ENCODE assay signal across 8 cellular contexts in the genomic region with DNA sequence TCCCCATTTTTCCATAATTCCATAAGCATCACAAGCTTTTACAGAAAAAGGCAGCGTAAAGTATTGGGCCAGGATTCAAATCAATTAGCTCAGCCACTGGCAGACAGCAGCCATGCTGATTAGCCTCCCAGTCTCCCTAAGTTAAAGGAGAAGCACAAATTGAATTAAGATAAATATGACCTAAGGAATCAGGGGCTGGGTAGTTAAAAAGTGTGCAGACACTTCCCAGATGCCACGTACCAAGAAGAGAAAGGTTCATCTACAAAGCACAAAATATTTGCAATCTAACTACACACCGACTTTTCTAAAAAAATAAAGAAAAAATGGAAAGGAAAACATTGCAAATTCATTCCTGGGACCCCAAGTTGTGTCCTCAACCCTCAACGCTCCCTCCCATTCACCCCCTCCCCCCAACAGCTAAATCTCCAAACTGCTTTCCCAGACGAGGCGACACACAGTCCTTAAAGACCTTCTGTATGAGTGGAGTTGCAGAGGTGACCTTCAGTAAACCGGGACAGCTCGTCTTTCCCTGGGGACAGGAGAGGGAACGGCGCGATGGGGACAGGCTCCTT. TPM values are rescaled to one million over a fixed set of nuclear protein-coding genes. Genes with fewer than 3 reads are reported as not detected.
DNase-seq lines count a peak whose midpoint lies in the region; ATAC-seq and TF ChIP-seq lines count a peak whose summit lies in the region.

No MANE protein-coding gene starts in this region.

- intact Hi-C loops in esophagus muscularis mucosa (cut with DNase I), result loop anchor here (5.0 kb wide), 5 partner anchors 64 to 169 kb away; a partner anchor contains a TSS

- peaks cover 37% of the 10 kb centered on the region for H3K36me3 ChIP-seq in SJSA1
- peaks cover 5 to 24% (median 20%) of the 10 kb centered on the region in 4 donors for H3K36me3 ChIP-seq in esophagus muscularis mucosa

- H3K27me3 ChIP-seq in SJSA1 (replicated peaks) (no peaks in the 10 kb centered on the region), esophagus muscularis mucosa (no peaks in the 10 kb centered on the region)

- ATAC-seq in GM21515 (IDR thresholded peaks at IDR 0.05; ENCODE audit: unreplicated experiment), result no peak

- H3K36me3 Mint-ChIP-seq in progenitor cell of endocrine pancreas (ENCODE audit: insufficient read depth), result peaks cover 4% of the 10 kb centered on the region

- H3K9me3 ChIP-seq in SJSA1 (replicated peaks) (no peaks in the 10 kb centered on the region; the same call in 1 of the 2 replicates), esophagus muscularis mucosa (no peaks in the 10 kb centered on the region)

- no peak for TF ChIP-seq POLR2A in esophagus muscularis mucosa (IDR thresholded peaks at IDR 0.05; ENCODE audit: low read depth)

- TF ChIP-seq CTCF in esophagus muscularis mucosa (IDR thresholded peaks at IDR 0.05) (no peak), progenitor cell of endocrine pancreas (IDR thresholded peaks at IDR 0.05; ENCODE audit: unreplicated experiment) (no peak)

- H3K4me1 Mint-ChIP-seq in progenitor cell of endocrine pancreas (ENCODE audit: low read depth), result peaks cover 24% of the 10 kb centered on the region

- H3K27ac ChIP-seq in SJSA1, result peak overlapping the region; percentile 54; the same call in 1 of the 2 replicates
- H3K27ac ChIP-seq in esophagus muscularis mucosa (replicated peaks in 1 of 4), result peak overlapping the region; percentile 91 to 99 (median 95)

- H3K27me3 Mint-ChIP-seq in progenitor cell of endocrine pancreas, result no peaks in the 10 kb centered on the region

- H3K9me3 Mint-ChIP-seq in progenitor cell of endocrine pancreas (ENCODE audit: low read depth), result no peaks in the 10 kb centered on the region

- under 1% methylated on average over 11 of the region's 11 CpGs for WGBS in esophagus muscularis mucosa

- H3K4me3 ChIP-seq in SJSA1 (peak overlapping the region; percentile 97), esophagus muscularis mucosa (peak overlapping the region; percentile 83 to 99 (median 98))

- DNase-seq in NCI-H524 (lab: John Stamatoyannopoulos, UW) (peak; percentile 22 to 45), NCI-H524 treated with DMSO at 0.1 percent for 48 hours (lab: John Stamatoyannopoulos, UW) (no peak), SJSA1 (ENCODE audit: low read depth in 1 of 2, low spot score in 2 of 2) (no peak), esophagus muscularis mucosa (ENCODE audit: extremely low spot score) (no peak), progenitor cell of endocrine pancreas (ENCODE audit: low spot score, unreplicated experiment) (no peak), NCI-H345 (lab: John Stamatoyannopoulos, UW) (no peak), GF-D8 (lab: John Stamatoyannopoulos, UW) (no peak)

- H3K4me3 Mint-ChIP-seq in progenitor cell of endocrine pancreas (ENCODE audit: low read depth), result peak overlapping the region; percentile 95

- peak overlapping the region; percentile 98 for H3K27ac Mint-ChIP-seq in progenitor cell of endocrine pancreas

- no peaks in the 10 kb centered on the region; the same call in 1 of the 2 replicates for H3K4me1 ChIP-seq in SJSA1 (replicated peaks)
- peaks cover 26 to 33% (median 30%) of the 10 kb centered on the region in 4 donors for H3K4me1 ChIP-seq in esophagus muscularis mucosa

- no peak for TF ChIP-seq EP300 in esophagus muscularis mucosa (IDR thresholded peaks at IDR 0.05)

RNA-seq across cellular contexts. Expression of a gene that starts 1.2 kb away (rescaled TPM):
- 82.1 and 100 TPM in 2 replicates for total RNA-seq in SJSA1 (2014; rRNA removed; shearing (Covaris generic))
- total RNA-seq in esophagus muscularis mucosa, result 10 to 100 TPM; 47.8 to 68.8 (median 53.9) TPM
- total RNA-seq in progenitor cell of endocrine pancreas, result 87.5 and 87.8 TPM in 2 replicates

Comparison
In these comparisons a context has a peak if more than half of its experiments do, and no peak if none do; other contexts are left out.
1. DNase-seq: peak in NCI-H524 (2 of 2); none in NCI-H524 treated with DMSO at 0.1 percent for 48 hours (single experiment), SJSA1 (0 of 2), esophagus muscularis mucosa (single experiment), progenitor cell of endocrine pancreas (single experiment), NCI-H345 (single experiment) and GF-D8 (single experiment).